13 cellular contexts compared by ENCODE assay signal in the genomic region with DNA sequence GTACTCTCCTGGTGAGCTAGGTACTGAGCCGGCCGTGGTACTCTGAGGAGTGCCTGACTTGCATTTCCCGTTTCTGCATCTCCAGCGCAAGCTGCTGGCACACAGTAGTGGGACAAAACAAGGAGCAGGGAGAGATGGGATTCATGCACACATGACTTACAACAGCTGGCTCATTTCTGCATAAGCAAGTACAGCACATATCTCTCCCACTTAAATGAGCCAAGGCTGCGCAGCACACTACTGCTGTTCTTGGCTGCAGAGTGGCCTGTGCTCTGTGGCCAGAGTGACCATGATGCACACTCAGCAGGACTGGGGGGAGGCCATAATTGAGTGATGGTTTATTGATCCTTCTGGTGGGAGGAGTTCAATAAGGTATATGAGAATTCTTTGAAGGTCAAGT.
"Had no signal": no experiment of that assay in that cellular context is flagged by ENCODE, and none has a peak within 500 bp of the region (broad histone marks: within the 10 kb centered on the region; RNA-seq: fewer than 3 reads in every experiment).

No MANE protein-coding gene starts in this region.

- H3K27me3 ChIP-seq: pancreas, tibial artery, uterus had no signal

- H3K4me1 ChIP-seq: pancreas, uterus had no signal

- H3K4me3 ChIP-seq: pancreas, tibial artery, uterus had no signal

- H3K9me3 ChIP-seq: pancreas, uterus had no signal

- ATAC-seq: activated CD8-positive, alpha-beta memory T cell treated with anti-CD3 and anti-CD28 coated beads, Interleukin-2, amount 10 ng/mL, durations not matched to agents 7 days and 5 days; effector memory CD8-positive, alpha-beta T cell; naive thymus-derived CD8-positive, alpha-beta T cell; sciatic nerve; stimulated activated memory B cell treated with anti-CD40 and anti-IgM and Interleukin-4, amounts not matched to agents 10 μg/mL and 1 μg/mL and 100 μg/mL, for 72 hours had no signal

- H3K27ac ChIP-seq: pancreas, tibial artery, uterus had no signal

- DNase-seq: activated B cell treated with CpG ODN at 0.5 μM for 24 hours; activated CD4-positive, alpha-beta memory T cell treated with anti-CD3 and anti-CD28 coated beads, Interleukin-2, amount 10 ng/mL, durations not matched to agents 7 days and 5 days; activated CD4-positive, alpha-beta T cell treated with anti-CD3 and anti-CD28 coated beads for 48 hours; activated CD8-positive, alpha-beta memory T cell treated with anti-CD3 and anti-CD28 coated beads, Interleukin-2, amount 10 ng/mL, durations not matched to agents 7 days and 5 days; effector memory CD8-positive, alpha-beta T cell; head of caudate nucleus; naive thymus-derived CD8-positive, alpha-beta T cell; pancreas; stimulated activated CD4-positive, alpha-beta T cell treated with anti-CD3 and anti-CD28 coated beads, Interleukin-4, amount 100 ng/mL, for 24 hours; uterus had no signal

- H3K36me3 ChIP-seq: pancreas, tibial artery, uterus had no signal
